In the genomic region with DNA sequence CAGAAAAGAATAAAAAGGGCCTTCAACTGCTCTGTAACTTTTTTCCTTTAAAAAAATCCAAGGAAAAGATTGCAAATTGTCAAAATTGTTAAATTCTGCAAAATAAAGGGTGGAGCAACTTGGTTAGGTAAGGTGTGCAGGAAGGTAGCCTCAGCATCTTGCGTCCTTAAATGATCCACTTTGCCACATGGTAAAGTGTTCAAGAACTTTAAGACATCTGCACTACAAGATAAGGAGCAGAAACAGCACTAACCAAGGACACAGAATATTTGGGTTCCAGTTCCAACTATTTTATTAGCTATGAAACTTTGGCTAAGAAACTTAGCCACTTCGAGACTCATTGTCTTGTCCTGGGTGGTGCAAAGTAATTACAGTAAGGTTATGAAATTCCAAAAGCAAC, we compare ENCODE assay signal across 36 cellular contexts. TPM values are rescaled to one million over a fixed set of nuclear protein-coding genes. Genes with fewer than 3 reads are reported as not detected.
DNase-seq lines count a peak whose midpoint lies in the region; ATAC-seq, FAIRE-seq and TF ChIP-seq lines count a peak whose summit lies in the region.
"Had no signal": no experiment of that assay in that cellular context is flagged by ENCODE, and none has a peak within 500 bp of the region (broad histone marks: within the 10 kb centered on the region; RNA-seq: fewer than 3 reads in every experiment).

No MANE protein-coding gene starts in this region.

- H3K9ac ChIP-seq in K562 (ENCODE audit: insufficient read depth in 1 of 2, low read depth in 2 of 2, low read length in 2 of 2) = no peak overlapping the region
- H3K9ac ChIP-seq: BLaER1; BLaER1 treated with 17β-estradiol and CSF1 and Interleukin-3, amounts not matched to agents 10 nM and 100 nM had no signal

- H3K9me3 Mint-ChIP-seq in naive thymus-derived CD8-positive, alpha-beta T cell = no peaks in the 10 kb centered on the region
- H3K9me3 Mint-ChIP-seq: CD4-positive, alpha-beta T cell; CD4-positive, CD25-positive, alpha-beta regulatory T cell; CD8-positive, alpha-beta memory T cell; CD8-positive, alpha-beta T cell had no signal

- H3K4me3 ChIP-seq in K562 = no peak overlapping the region
- H3K4me3 ChIP-seq: A549; BLaER1; BLaER1 treated with 17β-estradiol and CSF1 and Interleukin-3, amounts not matched to agents 10 nM and 100 nM had no signal

- no peaks in the 10 kb centered on the region for H3K36me3 ChIP-seq in K562 (ENCODE audit: control insufficient read depth, insufficient read depth, low read length)
- H3K36me3 ChIP-seq: BE2C; BLaER1; BLaER1 treated with 17β-estradiol and CSF1 and Interleukin-3, amounts not matched to agents 10 nM and 100 nM had no signal

- H3K79me2 ChIP-seq in K562 (ENCODE audit: control insufficient read depth, insufficient read depth, low read length) = no peaks in the 10 kb centered on the region

- in situ Hi-C loops in K562 (cut with MboI) = no loop called here

- intact Hi-C loops in K562 (cut with micrococcal nuclease) = no loop called here

- no peaks in the 10 kb centered on the region for H3K27me3 Mint-ChIP-seq in naive thymus-derived CD8-positive, alpha-beta T cell
- H3K27me3 Mint-ChIP-seq: CD4-positive, alpha-beta T cell had no signal

- ATAC-seq in K562 = peak; percentile 45; the same call in 1 of the 3 replicates
- no peak for ATAC-seq in naive thymus-derived CD8-positive, alpha-beta T cell
- ATAC-seq: A549; CD8-positive, alpha-beta T cell had no signal

- no peak for DNase-seq in K562 (ENCODE audit: extremely low read depth in 1 of 4, low spot score in 3 of 4)
- DNase-seq in naive thymus-derived CD8-positive, alpha-beta T cell = no peak
- DNase-seq: 8988T; ACHN; AML-193; BE2C; C1 segment of cervical spinal cord; Caco-2; Calu3; CD4-positive, alpha-beta memory T cell; CD4-positive, alpha-beta T cell; CD4-positive, CD25-positive, alpha-beta regulatory T cell; CD8-positive, alpha-beta memory T cell; CD8-positive, alpha-beta T cell; COR-L47; DMS 273 treated with DMSO at 0.1 percent for 48 hours; DMS153; DMS53; DMS79; DMS79 treated with DMSO at 0.1 percent for 48 hours; DND-41; EL had no signal

- BruUV-seq in K562 (replicated peaks; lab: Mats Ljungman, UMichigan) = no TSS peak

- no peaks in the 10 kb centered on the region for H3K9me3 ChIP-seq in K562 (replicated peaks; ENCODE audit: control insufficient read depth, insufficient read depth, low read depth, low read length)
- H3K9me3 ChIP-seq: A549, BE2C, BLaER1, Caco-2 had no signal

- no peak overlapping the region for H3K27ac Mint-ChIP-seq in naive thymus-derived CD8-positive, alpha-beta T cell
- H3K27ac Mint-ChIP-seq: B cell; CD14-positive monocyte; CD4-positive, alpha-beta memory T cell; CD4-positive, alpha-beta T cell; CD4-positive, CD25-positive, alpha-beta regulatory T cell; CD8-positive, alpha-beta memory T cell; CD8-positive, alpha-beta T cell had no signal

- TF ChIP-seq POLR2A in K562 (conservative IDR thresholded peaks at IDR 0.05) = no peak

- POLR2A ChIA-PET in K562 (lab: Yijun Ruan, JAX) = interaction anchor here (1.2 to 1.4 kb wide), 2 partner anchors 11 to 15 kb away, joined by 3 to 4 read pairs; no protein-coding TSS in a partner anchor
- POLR2A ChIA-PET in naive thymus-derived CD8-positive, alpha-beta T cell (lab: Charles Lee) = interaction anchor here (0.6 kb wide), 1 partner anchor 482 kb away, joined by 3 read pairs; no protein-coding TSS in a partner anchor

- CTCF ChIA-PET in K562 (lab: Yijun Ruan, JAX; ENCODE audit: low intra/inter-chr PET ratio) = interaction anchor here (0.5 kb wide), 1 partner anchor 255 kb away, joined by 3 read pairs; no protein-coding TSS in a partner anchor

- H4K20me1 ChIP-seq in K562 (replicated peaks; ENCODE audit: control insufficient read depth, insufficient read depth, low read length) = no peaks in the 10 kb centered on the region
- H4K20me1 ChIP-seq: BLaER1; BLaER1 treated with 17β-estradiol and CSF1 and Interleukin-3, amounts not matched to agents 10 nM and 100 nM had no signal

- no peak for TF ChIP-seq RAD21 in K562 (CRISPR knock-in tag; conservative IDR thresholded peaks at IDR 0.05 in 1 of 2, IDR thresholded peaks at IDR 0.05 in 1 of 2)

- H3K36me3 Mint-ChIP-seq in naive thymus-derived CD8-positive, alpha-beta T cell = no peaks in the 10 kb centered on the region
- H3K36me3 Mint-ChIP-seq: CD14-positive monocyte; CD4-positive, alpha-beta memory T cell; CD4-positive, CD25-positive, alpha-beta regulatory T cell; CD8-positive, alpha-beta memory T cell; CD8-positive, alpha-beta T cell had no signal

- WGBS in K562 (ENCODE audit: insufficient coverage, low coverage, missing lambda C conversion rate) = 8% methylated on average over 2 of the region's 2 CpGs

- H3K4me3 Mint-ChIP-seq in naive thymus-derived CD8-positive, alpha-beta T cell = no peak overlapping the region
- H3K4me3 Mint-ChIP-seq: B cell; CD14-positive monocyte; CD4-positive, alpha-beta memory T cell; CD4-positive, alpha-beta T cell; CD4-positive, CD25-positive, alpha-beta regulatory T cell; CD8-positive, alpha-beta memory T cell; CD8-positive, alpha-beta T cell had no signal

- no peak overlapping the region for H3K27ac ChIP-seq in K562 (ENCODE audit: extremely low read depth, low read depth, low read length)
- H3K27ac ChIP-seq: 22Rv1; A549; BLaER1; BLaER1 treated with 17β-estradiol and CSF1 and Interleukin-3, amounts not matched to agents 10 nM and 100 nM; C4-2B had no signal

- peaks cover 11 to 16% of the 10 kb centered on the region in 2 experiments; a peak in 4 of 5 replicates for H3K27me3 ChIP-seq in K562 (ENCODE audit: control insufficient read depth in 2 of 2, insufficient read depth in 2 of 2, low read length in 2 of 2)
- H3K27me3 ChIP-seq: BE2C; BLaER1; BLaER1 treated with 17β-estradiol and CSF1 and Interleukin-3, amounts not matched to agents 10 nM and 100 nM had no signal

- no peaks in the 10 kb centered on the region for H3K9me1 ChIP-seq in K562 (ENCODE audit: control insufficient read depth, insufficient read depth, low read length)

- peak; percentile 67 for FAIRE-seq in K562 (lab: Jason Lieb, UNC)
- FAIRE-seq: A204.1, A549, D721Med had no signal

- peaks cover 0 to 16% of the 10 kb centered on the region in 2 experiments; a peak in 2 of 5 replicates for H3K4me1 ChIP-seq in K562 (replicated peaks in 1 of 2; ENCODE audit: control insufficient read depth in 2 of 2, insufficient read depth in 2 of 2, low read length in 2 of 2)
- H3K4me1 ChIP-seq: BE2C had no signal

- TF ChIP-seq EP300 in K562 (IDR thresholded peaks at IDR 0.05; ENCODE audit: low read length) = 0 out of 2 replicates have a peak, but pooled peaks have one; percentile 27

- no peak overlapping the region for H2AFZ ChIP-seq in K562 (ENCODE audit: low read depth, low read length)

- TF ChIP-seq CTCF in K562 (IDR thresholded peaks at IDR 0.05 in 2 of 3, conservative IDR thresholded peaks at IDR 0.05 in 1 of 3; ENCODE audit: insufficient read depth in 2 of 3, low read depth in 1 of 3, low read length in 3 of 3) = no peak

- no peak overlapping the region for H3K4me2 ChIP-seq in K562 (ENCODE audit: insufficient read depth, low read length)
- H3K4me2 ChIP-seq: A549; BLaER1; BLaER1 treated with 17β-estradiol and CSF1 and Interleukin-3, amounts not matched to agents 10 nM and 100 nM had no signal

- peaks cover 5 to 8% (median 6%) of the 10 kb centered on the region in 4 donors for H3K4me1 Mint-ChIP-seq in naive thymus-derived CD8-positive, alpha-beta T cell
- H3K4me1 Mint-ChIP-seq: B cell; CD4-positive, alpha-beta memory T cell; CD8-positive, alpha-beta memory T cell had no signal

TF ChIP-seq in K562, 482 proteins besides CTCF, POLR2A, EP300 and RAD21 (continues in another document):
- TF ChIP-seq ZNF507 (tag; conservative IDR thresholded peaks at IDR 0.05) (peak; percentile 60), NBN (IDR thresholded peaks at IDR 0.05; ENCODE audit: low read depth) (no peak), CBFA2T3 (IDR thresholded peaks at IDR 0.05) (peak; percentile 64), TAL1 (IDR thresholded peaks at IDR 0.05) (peak; percentile 48)
- TF ChIP-seq, protein P1, sequence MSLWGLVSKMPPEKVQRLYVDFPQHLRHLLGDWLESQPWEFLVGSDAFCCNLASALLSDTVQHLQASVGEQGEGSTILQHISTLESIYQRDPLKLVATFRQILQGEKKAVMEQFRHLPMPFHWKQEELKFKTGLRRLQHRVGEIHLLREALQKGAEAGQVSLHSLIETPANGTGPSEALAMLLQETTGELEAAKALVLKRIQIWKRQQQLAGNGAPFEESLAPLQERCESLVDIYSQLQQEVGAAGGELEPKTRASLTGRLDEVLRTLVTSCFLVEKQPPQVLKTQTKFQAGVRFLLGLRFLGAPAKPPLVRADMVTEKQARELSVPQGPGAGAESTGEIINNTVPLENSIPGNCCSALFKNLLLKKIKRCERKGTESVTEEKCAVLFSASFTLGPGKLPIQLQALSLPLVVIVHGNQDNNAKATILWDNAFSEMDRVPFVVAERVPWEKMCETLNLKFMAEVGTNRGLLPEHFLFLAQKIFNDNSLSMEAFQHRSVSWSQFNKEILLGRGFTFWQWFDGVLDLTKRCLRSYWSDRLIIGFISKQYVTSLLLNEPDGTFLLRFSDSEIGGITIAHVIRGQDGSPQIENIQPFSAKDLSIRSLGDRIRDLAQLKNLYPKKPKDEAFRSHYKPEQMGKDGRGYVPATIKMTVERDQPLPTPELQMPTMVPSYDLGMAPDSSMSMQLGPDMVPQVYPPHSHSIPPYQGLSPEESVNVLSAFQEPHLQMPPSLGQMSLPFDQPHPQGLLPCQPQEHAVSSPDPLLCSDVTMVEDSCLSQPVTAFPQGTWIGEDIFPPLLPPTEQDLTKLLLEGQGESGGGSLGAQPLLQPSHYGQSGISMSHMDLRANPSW (CRISPR knock-in tag; IDR thresholded peaks at IDR 0.05) = no peak

RNA-seq across cellular contexts. Expression of a gene that starts 53.7 kb away (rescaled TPM):
- 2.5 and 3.5 TPM in 2 replicates for total RNA-seq in K562 (2011; cell fraction: chromatin; rRNA removed; ENCODE audit: low replicate concordance)
- total RNA-seq in K562 (2011; cell fraction: nucleolus; rRNA removed) = 0.92 and 2.2 TPM in 2 replicates
- total RNA-seq in K562 (2011; cell fraction: nucleoplasm; rRNA removed) = 1.6 and 2.2 TPM in 2 replicates
- total RNA-seq in K562 (2014; rRNA removed) (4.4 and 4.8 TPM in 2 replicates), K562 (2014; rRNA removed; fragmentation: Illumina TruSeq; extraction: Trizol) (3.2 and 3.5 TPM in 2 replicates), K562 (2015; rRNA removed; fragmentation: Illumina TruSeq; extraction: Trizol) (7.1 and 7.5 TPM in 2 replicates), K562 (2021) (3.4 and 3.6 TPM in 2 replicates)
- polyA plus RNA-seq in K562 (2011; rRNA removed) (2.3 and 10.6 TPM in 2 replicates), K562 (2014; fragmentation: Illumina TruSeq; extraction: Trizol) (5.8 and 6.5 TPM in 2 replicates), K562 (2014; fragmentation: Nextera tagmentation; extraction: Ambion mirVana) (10 to 100 TPM in 1 of 2 experiments, 1 to 10 TPM in 1; 10.0 to 10.2 TPM), K562 (2014; rRNA removed) (4.6 TPM in 2 replicates)
- polyA plus RNA-seq in K562 (2011; cell fraction: cytosol; rRNA removed) = 2.2 and 8.9 TPM in 2 replicates
- polyA plus RNA-seq in K562 (2011; cell fraction: nucleus; rRNA removed) = 1.2 and 6.2 TPM in 2 replicates
- 8.3 and 11.9 TPM in 2 replicates for polyA plus RNA-seq in K562 (2012)
- 2.0 and 11.6 TPM in 2 replicates for polyA minus RNA-seq in K562 (2011; rRNA and poly(A)+ RNA removed)
- polyA minus RNA-seq in K562 (2011; cell fraction: cytosol; rRNA and poly(A)+ RNA removed) = 4.0 TPM in 1 of 2 replicates, not detected in the other
- 1.2 and 3.1 TPM in 2 replicates for polyA minus RNA-seq in K562 (2011; cell fraction: nucleus; rRNA and poly(A)+ RNA removed)
- not detected for total RNA-seq in naive thymus-derived CD8-positive, alpha-beta T cell
- polyA plus RNA-seq in naive thymus-derived CD8-positive, alpha-beta T cell = 1 to 10 TPM; 1.5 to 1.6 (median 1.6) TPM
- total RNA-seq: A172; A673; B cell; Calu3; CD8-positive, alpha-beta memory T cell; CD8-positive, alpha-beta T cell; Daoy had no signal
- polyA plus RNA-seq: AG04450; BJ; CD8-positive, alpha-beta memory T cell had no signal
